In the genomic region with DNA sequence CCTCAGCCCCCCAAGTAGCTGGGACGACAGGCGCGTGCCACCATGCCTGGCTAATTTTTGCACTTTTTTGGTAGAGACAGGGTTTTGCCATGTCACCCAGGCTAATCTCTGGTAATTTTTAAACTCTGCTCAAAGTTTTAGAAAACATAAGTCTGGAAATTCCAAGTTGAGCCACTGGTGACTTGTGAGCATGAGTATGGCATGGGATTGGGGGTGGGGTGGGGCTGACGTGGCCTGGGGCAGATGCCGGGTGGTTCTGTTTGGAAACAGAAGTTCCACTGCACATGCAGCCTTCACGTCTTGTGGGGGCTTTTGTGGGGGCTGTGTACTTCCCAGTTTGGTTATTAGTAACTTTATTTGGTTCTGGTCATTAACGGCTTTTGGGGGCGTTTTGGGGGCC, we compare ENCODE assay signal across 13 cellular contexts.
A peak's percentile ranks its signal among the peaks of the same experiment; 100 is the strongest.
DNase-seq lines count a peak whose midpoint lies in the region; ATAC-seq and TF ChIP-seq lines count a peak whose summit lies in the region.
"Had no signal": no experiment of that assay in that cellular context is flagged by ENCODE, and none has a peak within 500 bp of the region (broad histone marks: within the 10 kb centered on the region; RNA-seq: fewer than 3 reads in every experiment).

No MANE protein-coding gene starts in this region.

- POLR2A ChIA-PET in IMR-90 (lab: Charles Lee; ENCODE audit: unreplicated experiment), result no interaction called here

- no peak overlapping the region for H3K56ac ChIP-seq in IMR-90 (ENCODE audit: extremely low read depth, insufficient read depth, low read length)

- no peak overlapping the region for H2BK15ac ChIP-seq in IMR-90 (ENCODE audit: low read depth, low read length)

- WGBS in IMR-90 (ENCODE audit: extremely low coverage in 2 of 2, insufficient read length in 1 of 2), 2 experiments, result 41% methylated on average over 2 of the region's 8 CpGs; no CpG with 5 or more reads in 1 of the 2 experiments

- dilution Hi-C loops in IMR-90 (cut with HindIII; ENCODE audit: low sequenced_read_pairs, unreplicated experiment), result no loop called here

- H4K8ac ChIP-seq in IMR-90 (ENCODE audit: low read depth in 2 of 2, low read length in 2 of 2), result peak overlapping the region in 1 of 2 experiments; percentile 59; a peak in 1 of 4 replicates

- peaks cover 71 to 81% of the 10 kb centered on the region in 2 donors for H3K4me1 Mint-ChIP-seq in effector memory CD8-positive, alpha-beta T cell (ENCODE audit: low read depth in 2 of 2)

- no peak overlapping the region for H3K23ac ChIP-seq in IMR-90 (ENCODE audit: low read depth, low read length)

- no peak overlapping the region for H4K5ac ChIP-seq in IMR-90 (ENCODE audit: low read depth, low read length)

- H3K4ac ChIP-seq in IMR-90 (ENCODE audit: low read depth, low read length), result no peak overlapping the region

- H3K27me3 ChIP-seq in IMR-90 (ENCODE audit: control insufficient read depth, insufficient read depth, low read length), result no peaks in the 10 kb centered on the region
- no peaks in the 10 kb centered on the region for H3K27me3 ChIP-seq in neutrophil
- no peaks in the 10 kb centered on the region for H3K27me3 ChIP-seq in Peyer's patch

- H3K4me1 ChIP-seq in IMR-90 (ENCODE audit: control insufficient read depth, insufficient read depth, low read length), result peaks cover 22% of the 10 kb centered on the region
- H3K4me1 ChIP-seq in neutrophil (ENCODE audit: control insufficient read depth in 1 of 2, insufficient read depth in 1 of 2, low read depth in 1 of 2, low read length in 1 of 2), result peaks cover 98 to 99% of the 10 kb centered on the region in 2 experiments
- peaks cover 0 to 8% (median 2%) of the 10 kb centered on the region in 4 donors for H3K4me1 ChIP-seq in Peyer's patch

- peaks cover 21% of the 10 kb centered on the region for H3K9me1 ChIP-seq in IMR-90 (ENCODE audit: insufficient read depth, low read length)

- H2BK120ac ChIP-seq in IMR-90 (ENCODE audit: low read depth, low read length), result no peak overlapping the region

- H3K27me3 Mint-ChIP-seq in effector memory CD8-positive, alpha-beta T cell, result no peaks in the 10 kb centered on the region
- H3K27me3 Mint-ChIP-seq: activated CD4-positive, alpha-beta T cell treated with anti-CD3 and anti-CD28 coated beads for 36 hours; B cell had no signal

- CTCF ChIA-PET in IMR-90 (lab: Yijun Ruan, JAX), result no interaction called here

- H2AFZ ChIP-seq in IMR-90 (replicated peaks; ENCODE audit: low read length, poor library complexity), result no peak overlapping the region

- no peak overlapping the region for H3K4me2 ChIP-seq in IMR-90 (ENCODE audit: low read depth, low read length)

- BruUV-seq in IMR-90 (replicated peaks; lab: Mats Ljungman, UMichigan), result no TSS peak

- no peaks in the 10 kb centered on the region for H3K9me3 Mint-ChIP-seq in effector memory CD8-positive, alpha-beta T cell

- intact Hi-C loops in IMR-90 (cut with micrococcal nuclease), result no loop called here

- H2BK5ac ChIP-seq in IMR-90 (ENCODE audit: low read depth, low read length, poor library complexity, severe bottlenecking), result no peak overlapping the region

- peak overlapping the region; percentile 68 to 91 for H3K27ac Mint-ChIP-seq in effector memory CD8-positive, alpha-beta T cell
- H3K27ac Mint-ChIP-seq: activated CD4-positive, alpha-beta T cell treated with anti-CD3 and anti-CD28 coated beads for 36 hours; B cell had no signal

- H3K36me3 ChIP-seq in IMR-90 (ENCODE audit: control insufficient read depth, insufficient read depth, low read length) (no peaks in the 10 kb centered on the region), neutrophil (no peaks in the 10 kb centered on the region), Peyer's patch (no peaks in the 10 kb centered on the region)

- H3K4me3 Mint-ChIP-seq in effector memory CD8-positive, alpha-beta T cell, result no peak overlapping the region
- H3K4me3 Mint-ChIP-seq: activated CD4-positive, alpha-beta T cell treated with anti-CD3 and anti-CD28 coated beads for 36 hours; B cell had no signal

- no peak overlapping the region; the same call in 1 of the 2 replicates for H2BK20ac ChIP-seq in IMR-90 (ENCODE audit: low read depth, low read length)

- H3K4me3 ChIP-seq in IMR-90 (ENCODE audit: insufficient read depth, low read depth, low read length), result no peak overlapping the region
- H3K4me3 ChIP-seq in neutrophil (ENCODE audit: low read depth in 1 of 2, low read length in 1 of 2), result no peak overlapping the region
- no peak overlapping the region for H3K4me3 ChIP-seq in Peyer's patch

- H3K9ac ChIP-seq in IMR-90 (ENCODE audit: low read depth, low read length), result no peak overlapping the region

- no peak overlapping the region for H2AK9ac ChIP-seq in IMR-90 (replicated peaks; ENCODE audit: low read depth, low read length, poor library complexity)

- in situ Hi-C loops in IMR-90 (cut with MboI; ENCODE audit: low sequenced_read_pairs), result no loop called here

- H4K20me1 ChIP-seq in IMR-90 (ENCODE audit: insufficient read depth, low read length), result peaks cover 17% of the 10 kb centered on the region; the same call in 1 of the 2 replicates

- no peak overlapping the region for H2AK5ac ChIP-seq in IMR-90 (ENCODE audit: low read depth, low read length)

- TF ChIP-seq RAD21 in IMR-90 (IDR thresholded peaks at IDR 0.05; ENCODE audit: low read length), result no peak

- TF ChIP-seq POLR2A in IMR-90 (IDR thresholded peaks at IDR 0.05; ENCODE audit: low read depth, low read length), result no peak
- no peak for TF ChIP-seq POLR2A in Peyer's patch (IDR thresholded peaks at IDR 0.05)

- no peaks in the 10 kb centered on the region for H3K9me3 ChIP-seq in IMR-90 (ENCODE audit: control insufficient read depth, insufficient read depth, low read length)
- no peaks in the 10 kb centered on the region for H3K9me3 ChIP-seq in neutrophil
- H3K9me3 ChIP-seq in Peyer's patch, result no peaks in the 10 kb centered on the region

- no peak overlapping the region for H3K14ac ChIP-seq in IMR-90 (replicated peaks; ENCODE audit: low read depth, low read length)

- TF ChIP-seq CTCF in IMR-90 (conservative IDR thresholded peaks at IDR 0.05; ENCODE audit: low read depth, low read length) (no peak), neutrophil (IDR thresholded peaks at IDR 0.05) (no peak), Peyer's patch (IDR thresholded peaks at IDR 0.05) (no peak)

- H3K36me3 Mint-ChIP-seq in effector memory CD8-positive, alpha-beta T cell (ENCODE audit: insufficient read depth), result no peaks in the 10 kb centered on the region

- DNase-seq in AG08396 (ENCODE audit: low spot score), result peak; percentile 19
- peak; percentile 76 for DNase-seq in IMR-90
- no peak for DNase-seq in effector memory CD8-positive, alpha-beta T cell
- DNase-seq in stimulated activated CD4-positive, alpha-beta T cell treated with anti-CD3 and anti-CD28 coated beads, Interleukin-4, amount 100 ng/mL, for 1 hour, result no peak
- DNase-seq in stimulated activated CD4-positive, alpha-beta T cell treated with anti-CD3 and anti-CD28 coated beads, Interleukin-4, amount 100 ng/mL, for 24 hours, result no peak
- DNase-seq in putamen (ENCODE audit: low spot score), result no peak
- no peak for DNase-seq in Peyer's patch
- DNase-seq: activated CD4-positive, alpha-beta T cell treated with anti-CD3 and anti-CD28 coated beads for 36 hours; occipital lobe; OCI-M1 had no signal

- peak; percentile 77 for ATAC-seq in IMR-90 (ENCODE audit: low read depth)
- no peak for ATAC-seq in effector memory CD8-positive, alpha-beta T cell (replicated peaks)
- ATAC-seq: activated CD4-positive, alpha-beta T cell treated with anti-CD3 and anti-CD28 coated beads for 36 hours had no signal

- H3K27ac ChIP-seq in IMR-90 (ENCODE audit: insufficient read depth, low read length), result no peak overlapping the region
- H3K27ac ChIP-seq in neutrophil, result peak overlapping the region; percentile 95
- no peak overlapping the region for H3K27ac ChIP-seq in Peyer's patch
- H3K27ac ChIP-seq: HL-60 had no signal

- H3K79me1 ChIP-seq in IMR-90 (ENCODE audit: low read depth in 1 of 2, low read length in 2 of 2), result peaks cover 52 to 89% of the 10 kb centered on the region in 2 experiments

- no peak overlapping the region for H4K91ac ChIP-seq in IMR-90 (ENCODE audit: insufficient read depth, low read depth, low read length)

- no peak overlapping the region for H3K18ac ChIP-seq in IMR-90 (ENCODE audit: low read depth, low read length)

TF ChIP-seq in IMR-90, 13 proteins besides CTCF, POLR2A, EP300 and RAD21:
- TF ChIP-seq CHD1 (IDR thresholded peaks at IDR 0.05; ENCODE audit: low read depth, low read length), result no peak
- peak; percentile 6; the same call in 1 of the 2 replicates for TF ChIP-seq NFE2L2 (IDR thresholded peaks at IDR 0.05; ENCODE audit: low read depth, low read length)
- TF ChIP-seq, protein P1, sequence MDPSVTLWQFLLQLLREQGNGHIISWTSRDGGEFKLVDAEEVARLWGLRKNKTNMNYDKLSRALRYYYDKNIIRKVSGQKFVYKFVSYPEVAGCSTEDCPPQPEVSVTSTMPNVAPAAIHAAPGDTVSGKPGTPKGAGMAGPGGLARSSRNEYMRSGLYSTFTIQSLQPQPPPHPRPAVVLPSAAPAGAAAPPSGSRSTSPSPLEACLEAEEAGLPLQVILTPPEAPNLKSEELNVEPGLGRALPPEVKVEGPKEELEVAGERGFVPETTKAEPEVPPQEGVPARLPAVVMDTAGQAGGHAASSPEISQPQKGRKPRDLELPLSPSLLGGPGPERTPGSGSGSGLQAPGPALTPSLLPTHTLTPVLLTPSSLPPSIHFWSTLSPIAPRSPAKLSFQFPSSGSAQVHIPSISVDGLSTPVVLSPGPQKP (IDR thresholded peaks at IDR 0.05; ENCODE audit: borderline replicate concordance, low read depth, low read length), result no peak
- no peak for TF ChIP-seq CEBPB (IDR thresholded peaks at IDR 0.05; ENCODE audit: low read depth, low read length)
- TF ChIP-seq SMC3 (IDR thresholded peaks at IDR 0.05; ENCODE audit: low read depth, low read length), result no peak
- TF ChIP-seq, protein P2, sequence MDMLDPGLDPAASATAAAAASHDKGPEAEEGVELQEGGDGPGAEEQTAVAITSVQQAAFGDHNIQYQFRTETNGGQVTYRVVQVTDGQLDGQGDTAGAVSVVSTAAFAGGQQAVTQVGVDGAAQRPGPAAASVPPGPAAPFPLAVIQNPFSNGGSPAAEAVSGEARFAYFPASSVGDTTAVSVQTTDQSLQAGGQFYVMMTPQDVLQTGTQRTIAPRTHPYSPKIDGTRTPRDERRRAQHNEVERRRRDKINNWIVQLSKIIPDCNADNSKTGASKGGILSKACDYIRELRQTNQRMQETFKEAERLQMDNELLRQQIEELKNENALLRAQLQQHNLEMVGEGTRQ (IDR thresholded peaks at IDR 0.05; ENCODE audit: low read depth, low read length), result no peak
- no peak for TF ChIP-seq MAFK (IDR thresholded peaks at IDR 0.05; ENCODE audit: low read depth, low read length)
- TF ChIP-seq RFX5 (IDR thresholded peaks at IDR 0.05; ENCODE audit: low read depth, low read length), result no peak
- 0 out of 2 replicates have a peak, but pooled peaks have one; percentile 31 for TF ChIP-seq BHLHE40 (IDR thresholded peaks at IDR 0.05; ENCODE audit: low read depth, low read length)
- no peak for TF ChIP-seq MAZ (IDR thresholded peaks at IDR 0.05; ENCODE audit: borderline replicate concordance, low read depth, low read length)
- no peak for TF ChIP-seq MXI1 (IDR thresholded peaks at IDR 0.05; ENCODE audit: borderline replicate concordance, low read depth, low read length)

Comparison
In these comparisons a context has a peak if more than half of its experiments do, and no peak if none do; other contexts are left out.
1. DNase-seq: peak in AG08396 (single experiment) and IMR-90 (single experiment); none in effector memory CD8-positive, alpha-beta T cell (0 of 3), stimulated activated CD4-positive, alpha-beta T cell treated with anti-CD3 and anti-CD28 coated beads, Interleukin-4, amount 100 ng/mL, for 1 hour (single experiment), stimulated activated CD4-positive, alpha-beta T cell treated with anti-CD3 and anti-CD28 coated beads, Interleukin-4, amount 100 ng/mL, for 24 hours (single experiment), putamen (single experiment) and Peyer's patch (0 of 3).